ENCODE assay signal across 1 cellular context in genomic region chr2:3563521-3563976, GRCh38.
TF ChIP-seq lines count a peak whose summit lies in the region.

No MANE protein-coding gene starts in this region.

TF ChIP-seq in GM12878, 131 proteins besides CTCF, POLR2A, EP300 and RAD21:
- TF ChIP-seq IKZF2 (IDR thresholded peaks at IDR 0.05) (0 out of 4 replicates have a peak, but pooled peaks of 1 of the 2 experiments have one; percentile 12), ZNF207 (IDR thresholded peaks at IDR 0.05; ENCODE audit: borderline replicate concordance) (no peak), SRF (IDR thresholded peaks at IDR 0.05; ENCODE audit: low read depth in 2 of 2, low read length in 2 of 2) (peak in 1 of 2 experiments; percentile 69; a peak in 1 of 4 replicates), RUNX3 (IDR thresholded peaks at IDR 0.05; ENCODE audit: low read length) (peak; percentile 38; the same call in 1 of the 2 replicates), HCFC1 (IDR thresholded peaks at IDR 0.05; ENCODE audit: low read length) (0 out of 2 replicates have a peak, but pooled peaks have one; percentile 16), DPF2 (IDR thresholded peaks at IDR 0.05) (no peak; the same call in 1 of the 2 replicates), PKNOX1 (IDR thresholded peaks at IDR 0.05) (no peak), CBX5 (IDR thresholded peaks at IDR 0.05; ENCODE audit: low read depth) (0 out of 2 replicates have a peak, but pooled peaks have one; percentile 17), MTA3 (IDR thresholded peaks at IDR 0.05; ENCODE audit: borderline replicate concordance, low read length) (no peak), CBX3 (IDR thresholded peaks at IDR 0.05; ENCODE audit: borderline replicate concordance, low read depth) (no peak), PAX5 (IDR thresholded peaks at IDR 0.05; ENCODE audit: borderline replicate concordance, low read depth, low read length) (peak; percentile 66; the same call in 1 of the 2 replicates), IRF4 (IDR thresholded peaks at IDR 0.05; ENCODE audit: low read depth, low read length) (0 out of 2 replicates have a peak, but pooled peaks have one; percentile 28), YY1 (IDR thresholded peaks at IDR 0.05; ENCODE audit: low read depth, low read length) (peak; percentile 2; the same call in 1 of the 2 replicates), POLR2AphosphoS5 (IDR thresholded peaks at IDR 0.05; ENCODE audit: low read length) (0 out of 2 replicates have a peak, but pooled peaks have one; percentile 54), CHD4 (IDR thresholded peaks at IDR 0.05) (no peak), ZNF24 (IDR thresholded peaks at IDR 0.05) (0 out of 2 replicates have a peak, but pooled peaks have one; percentile 5), IKZF1 (conservative IDR thresholded peaks at IDR 0.05) (peak; percentile 53)
- TF ChIP-seq, protein P1, sequence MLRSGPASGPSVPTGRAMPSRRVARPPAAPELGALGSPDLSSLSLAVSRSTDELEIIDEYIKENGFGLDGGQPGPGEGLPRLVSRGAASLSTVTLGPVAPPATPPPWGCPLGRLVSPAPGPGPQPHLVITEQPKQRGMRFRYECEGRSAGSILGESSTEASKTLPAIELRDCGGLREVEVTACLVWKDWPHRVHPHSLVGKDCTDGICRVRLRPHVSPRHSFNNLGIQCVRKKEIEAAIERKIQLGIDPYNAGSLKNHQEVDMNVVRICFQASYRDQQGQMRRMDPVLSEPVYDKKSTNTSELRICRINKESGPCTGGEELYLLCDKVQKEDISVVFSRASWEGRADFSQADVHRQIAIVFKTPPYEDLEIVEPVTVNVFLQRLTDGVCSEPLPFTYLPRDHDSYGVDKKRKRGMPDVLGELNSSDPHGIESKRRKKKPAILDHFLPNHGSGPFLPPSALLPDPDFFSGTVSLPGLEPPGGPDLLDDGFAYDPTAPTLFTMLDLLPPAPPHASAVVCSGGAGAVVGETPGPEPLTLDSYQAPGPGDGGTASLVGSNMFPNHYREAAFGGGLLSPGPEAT (IDR thresholded peaks at IDR 0.05; ENCODE audit: low read depth): peak; percentile 36; the same call in 1 of the 2 replicates
- TF ChIP-seq, protein P2, sequence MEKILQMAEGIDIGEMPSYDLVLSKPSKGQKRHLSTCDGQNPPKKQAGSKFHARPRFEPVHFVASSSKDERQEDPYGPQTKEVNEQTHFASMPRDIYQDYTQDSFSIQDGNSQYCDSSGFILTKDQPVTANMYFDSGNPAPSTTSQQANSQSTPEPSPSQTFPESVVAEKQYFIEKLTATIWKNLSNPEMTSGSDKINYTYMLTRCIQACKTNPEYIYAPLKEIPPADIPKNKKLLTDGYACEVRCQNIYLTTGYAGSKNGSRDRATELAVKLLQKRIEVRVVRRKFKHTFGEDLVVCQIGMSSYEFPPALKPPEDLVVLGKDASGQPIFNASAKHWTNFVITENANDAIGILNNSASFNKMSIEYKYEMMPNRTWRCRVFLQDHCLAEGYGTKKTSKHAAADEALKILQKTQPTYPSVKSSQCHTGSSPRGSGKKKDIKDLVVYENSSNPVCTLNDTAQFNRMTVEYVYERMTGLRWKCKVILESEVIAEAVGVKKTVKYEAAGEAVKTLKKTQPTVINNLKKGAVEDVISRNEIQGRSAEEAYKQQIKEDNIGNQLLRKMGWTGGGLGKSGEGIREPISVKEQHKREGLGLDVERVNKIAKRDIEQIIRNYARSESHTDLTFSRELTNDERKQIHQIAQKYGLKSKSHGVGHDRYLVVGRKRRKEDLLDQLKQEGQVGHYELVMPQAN (conservative IDR thresholded peaks at IDR 0.05): no peak
- TF ChIP-seq, protein P3, sequence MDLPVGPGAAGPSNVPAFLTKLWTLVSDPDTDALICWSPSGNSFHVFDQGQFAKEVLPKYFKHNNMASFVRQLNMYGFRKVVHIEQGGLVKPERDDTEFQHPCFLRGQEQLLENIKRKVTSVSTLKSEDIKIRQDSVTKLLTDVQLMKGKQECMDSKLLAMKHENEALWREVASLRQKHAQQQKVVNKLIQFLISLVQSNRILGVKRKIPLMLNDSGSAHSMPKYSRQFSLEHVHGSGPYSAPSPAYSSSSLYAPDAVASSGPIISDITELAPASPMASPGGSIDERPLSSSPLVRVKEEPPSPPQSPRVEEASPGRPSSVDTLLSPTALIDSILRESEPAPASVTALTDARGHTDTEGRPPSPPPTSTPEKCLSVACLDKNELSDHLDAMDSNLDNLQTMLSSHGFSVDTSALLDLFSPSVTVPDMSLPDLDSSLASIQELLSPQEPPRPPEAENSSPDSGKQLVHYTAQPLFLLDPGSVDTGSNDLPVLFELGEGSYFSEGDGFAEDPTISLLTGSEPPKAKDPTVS (IDR thresholded peaks at IDR 0.05; ENCODE audit: low read depth, low read length): no peak
